In the genomic region with DNA sequence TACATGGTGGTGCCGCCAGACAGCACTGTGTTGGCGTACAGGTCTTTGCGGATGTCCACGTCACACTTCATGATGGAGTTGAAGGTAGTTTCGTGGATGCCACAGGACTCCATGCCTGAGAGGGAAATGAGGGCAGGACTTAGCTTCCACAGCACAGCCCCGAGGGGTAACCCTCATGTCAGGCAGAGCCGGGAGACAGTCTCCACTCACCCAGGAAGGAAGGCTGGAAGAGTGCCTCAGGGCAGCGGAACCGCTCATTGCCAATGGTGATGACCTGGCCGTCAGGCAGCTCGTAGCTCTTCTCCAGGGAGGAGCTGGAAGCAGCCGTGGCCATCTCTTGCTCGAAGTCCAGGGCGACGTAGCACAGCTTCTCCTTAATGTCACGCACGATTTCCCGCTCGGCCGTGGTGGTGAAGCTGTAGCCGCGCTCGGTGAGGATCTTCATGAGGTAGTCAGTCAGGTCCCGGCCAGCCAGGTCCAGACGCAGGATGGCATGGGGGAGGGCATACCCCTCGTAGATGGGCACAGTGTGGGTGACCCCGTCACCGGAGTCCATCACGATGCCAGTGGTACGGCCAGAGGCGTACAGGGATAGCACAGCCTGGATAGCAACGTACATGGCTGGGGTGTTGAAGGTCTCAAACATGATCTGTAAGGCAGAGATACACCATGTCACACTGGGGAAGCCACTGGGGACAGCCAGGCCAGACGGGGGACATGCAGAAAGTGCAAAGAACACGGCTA, we compare ENCODE assay signal across 8 cellular contexts. TPM values are rescaled to one million over a fixed set of nuclear protein-coding genes. Genes with fewer than 3 reads are reported as not detected.
A peak's percentile ranks its signal among the peaks of the same experiment; 100 is the strongest.
DNase-seq lines count a peak whose midpoint lies in the region; ATAC-seq and TF ChIP-seq lines count a peak whose summit lies in the region.

No MANE protein-coding gene starts in this region.

- intact Hi-C loops in posterior vena cava (cut with DNase I): no loop called here

- peak overlapping the region; percentile 76 for H3K4me3 ChIP-seq in AG04450 (ENCODE audit: low read depth, low read length)
- H3K4me3 ChIP-seq in Karpas-422 (ENCODE audit: low read length): peak overlapping the region; percentile 99

- peak overlapping the region; percentile 99 for H3K4me3 Mint-ChIP-seq in activated T-helper 17 cell treated with anti-CD3 and anti-CD28 coated beads, Interleukin-2, amount 50 U/mL, for 72 hours
- peak overlapping the region; percentile 99 for H3K4me3 Mint-ChIP-seq in glutamatergic neuron (ENCODE audit: unreplicated experiment)

- no peaks in the 10 kb centered on the region for H3K9me3 Mint-ChIP-seq in activated T-helper 17 cell treated with anti-CD3 and anti-CD28 coated beads, Interleukin-2, amount 50 U/mL, for 72 hours
- H3K9me3 Mint-ChIP-seq in glutamatergic neuron (ENCODE audit: unreplicated experiment): peaks cover 56% of the 10 kb centered on the region

- peaks cover 67% of the 10 kb centered on the region for H3K36me3 Mint-ChIP-seq in activated T-helper 17 cell treated with anti-CD3 and anti-CD28 coated beads, Interleukin-2, amount 50 U/mL, for 72 hours (ENCODE audit: low read depth)
- peaks cover 30% of the 10 kb centered on the region for H3K36me3 Mint-ChIP-seq in glutamatergic neuron (ENCODE audit: unreplicated experiment)

- H3K4me1 Mint-ChIP-seq in activated T-helper 17 cell treated with anti-CD3 and anti-CD28 coated beads, Interleukin-2, amount 50 U/mL, for 72 hours: peaks cover 24% of the 10 kb centered on the region
- H3K4me1 Mint-ChIP-seq in glutamatergic neuron (ENCODE audit: low read depth, unreplicated experiment): peaks cover 29% of the 10 kb centered on the region

- no peaks in the 10 kb centered on the region for H3K27me3 ChIP-seq in AG04450 (ENCODE audit: control insufficient read depth, insufficient read depth, low read length)
- no peaks in the 10 kb centered on the region for H3K27me3 ChIP-seq in Karpas-422 (ENCODE audit: low read length)

- no peaks in the 10 kb centered on the region for H3K27me3 Mint-ChIP-seq in activated T-helper 17 cell treated with anti-CD3 and anti-CD28 coated beads, Interleukin-2, amount 50 U/mL, for 72 hours
- peaks cover 50% of the 10 kb centered on the region for H3K27me3 Mint-ChIP-seq in glutamatergic neuron (ENCODE audit: unreplicated experiment)

- peak overlapping the region; percentile 97 for H3K27ac Mint-ChIP-seq in activated T-helper 17 cell treated with anti-CD3 and anti-CD28 coated beads, Interleukin-2, amount 50 U/mL, for 72 hours
- peak overlapping the region; percentile 94 for H3K27ac Mint-ChIP-seq in glutamatergic neuron (ENCODE audit: unreplicated experiment)

- POLR2A ChIA-PET in AG04450 (lab: Yijun Ruan, JAX): interaction anchor here (1.4 kb wide), 1 partner anchor 137 kb away, joined by 5 read pairs; no protein-coding TSS in a partner anchor

- H3K9me2 ChIP-seq in Karpas-422 (replicated peaks; ENCODE audit: insufficient read depth, low read length): no peaks in the 10 kb centered on the region

- H3K9ac ChIP-seq in Karpas-422 (ENCODE audit: low read length): peak overlapping the region; percentile 100

- no peaks in the 10 kb centered on the region; the same call in 1 of the 2 replicates for H3K9me3 ChIP-seq in AG04450 (ENCODE audit: control insufficient read depth, insufficient read depth, low read length)
- no peaks in the 10 kb centered on the region for H3K9me3 ChIP-seq in Karpas-422 (ENCODE audit: low read length)

- no peak for TF ChIP-seq CTCF in AG04450 (IDR thresholded peaks at IDR 0.05; ENCODE audit: low read depth, low read length)
- TF ChIP-seq CTCF in glutamatergic neuron (IDR thresholded peaks at IDR 0.05; ENCODE audit: partially characterized antibody, unreplicated experiment): no peak

- H3K27ac ChIP-seq in AG04450 (ENCODE audit: low read depth, low read length) (peak overlapping the region; percentile 77), Karpas-422 (ENCODE audit: low read length) (peak overlapping the region; percentile 99)

- peaks cover 21% of the 10 kb centered on the region for H4K20me1 ChIP-seq in Karpas-422 (ENCODE audit: insufficient read depth, low read depth, low read length)

- CTCF ChIA-PET in AG04450 (lab: Charles Lee): interaction anchor here (0.9 to 1.7 kb wide), 3 partner anchors 33 to 150 kb away, joined by 3 to 6 read pairs (median 4); no protein-coding TSS in a partner anchor

- peaks cover 11% of the 10 kb centered on the region for H3K79me2 ChIP-seq in Karpas-422 (ENCODE audit: low read length)

- no peak for ATAC-seq in activated T-helper 17 cell treated with anti-CD3 and anti-CD28 coated beads, Interleukin-2, amount 50 U/mL, for 72 hours (replicated peaks)
- ATAC-seq in HG03196 (IDR thresholded peaks at IDR 0.05; ENCODE audit: unreplicated experiment) (no peak), HG02642 (IDR thresholded peaks at IDR 0.05; ENCODE audit: poor library complexity, unreplicated experiment) (no peak)

- no peak for DNase-seq in AG04450 (ENCODE audit: low read depth, low spot score)
- peak; percentile 58 for DNase-seq in Karpas-422
- DNase-seq in glutamatergic neuron: no peak
- peak; percentile 88 for DNase-seq in posterior vena cava (ENCODE audit: low spot score)
- no peak for DNase-seq in GDM1 (lab: John Stamatoyannopoulos, UW)

- H2AFZ ChIP-seq in Karpas-422 (ENCODE audit: low read length): no peak overlapping the region

- peaks cover 38% of the 10 kb centered on the region for H3K4me1 ChIP-seq in Karpas-422 (ENCODE audit: low read length)

- H3K4me2 ChIP-seq in Karpas-422 (ENCODE audit: low read depth, low read length, poor library complexity, severe bottlenecking): peak overlapping the region; percentile 67

- peaks cover 52% of the 10 kb centered on the region for H3K36me3 ChIP-seq in Karpas-422 (ENCODE audit: insufficient read depth, low read length)

RNA-seq across cellular contexts. Expression of a gene that starts 2.2 kb away (rescaled TPM):
- polyA plus RNA-seq in AG04450 (2011; rRNA removed): 2,643 and 4,109 TPM in 2 replicates
- polyA minus RNA-seq in AG04450 (2011; rRNA and poly(A)+ RNA removed): 5,357 and 8,089 TPM in 2 replicates
- total RNA-seq in Karpas-422 (2014; rRNA removed; shearing (Covaris generic); ENCODE audit: low replicate concordance): 1,989 and 2,237 TPM in 2 replicates
- over 10,000 TPM in 1 of 2 donors, 1,000 to 10,000 TPM in 1; 7,579 to 12,358 TPM for total RNA-seq in activated T-helper 17 cell treated with anti-CD3 and anti-CD28 coated beads, Interleukin-2, amount 50 U/mL, for 72 hours
- 6,176 TPM for total RNA-seq in glutamatergic neuron (ENCODE audit: unreplicated experiment)
- over 10,000 TPM in 1 of 2 donors, 1,000 to 10,000 TPM in 1; 9,373 to 10,305 TPM for total RNA-seq in posterior vena cava

RNA-seq across cellular contexts. Expression of a gene that starts 14.6 kb away (rescaled TPM):
- 3.7 and 4.8 TPM in 2 replicates for polyA plus RNA-seq in AG04450 (2011; rRNA removed)
- polyA minus RNA-seq in AG04450 (2011; rRNA and poly(A)+ RNA removed): 5.9 and 6.2 TPM in 2 replicates
- total RNA-seq in Karpas-422 (2014; rRNA removed; shearing (Covaris generic); ENCODE audit: low replicate concordance): 3.9 and 8.6 TPM in 2 replicates
- 10 to 100 TPM in 1 of 2 donors, 1 to 10 TPM in 1; 6.6 to 13.2 TPM for total RNA-seq in activated T-helper 17 cell treated with anti-CD3 and anti-CD28 coated beads, Interleukin-2, amount 50 U/mL, for 72 hours
- total RNA-seq in glutamatergic neuron (ENCODE audit: unreplicated experiment): 13.7 TPM
- 1 to 10 TPM; 6.9 to 8.0 TPM for total RNA-seq in posterior vena cava

Comparison
In these comparisons a context has a peak if more than half of its experiments do, and no peak if none do; other contexts are left out.
1. DNase-seq: peak in Karpas-422 (single experiment) and posterior vena cava (single experiment); none in AG04450 (single experiment), glutamatergic neuron (single experiment) and GDM1 (single experiment).